22 cellular contexts compared by ENCODE assay signal in genomic region chr9:112640311-112640710, GRCh38.
"Had no signal": no experiment of that assay in that cellular context is flagged by ENCODE, and none has a peak within 500 bp of the region (broad histone marks: within the 10 kb centered on the region; RNA-seq: fewer than 3 reads in every experiment).

No MANE protein-coding gene starts in this region.

- H3K4me3 ChIP-seq: K562 had no signal

- H3K9ac ChIP-seq: KMS-11, SK-N-SH had no signal

- H3K4me1 Mint-ChIP-seq: IgD-negative memory B cell had no signal

- H3K9me3 ChIP-seq: SK-N-SH had no signal

- DNase-seq: Kasumi-1, MV-4-11, NCI-H1048, NCI-H1105, NCI-H1417 treated with DMSO at 0.1 percent for 48 hours, NCI-H146, NCI-H1694 treated with DMSO at 0.1 percent for 48 hours, NCI-H2029, NCI-H2081 treated with DMSO at 0.1 percent for 48 hours, NCI-H2171, NCI-H226, NCI-H446, NCI-H510A, NCI-H524 treated with DMSO at 0.1 percent for 48 hours, NCI-H69, NCI-H774, SHP77, SK-N-SH had no signal

- H3K27ac ChIP-seq: KMS-11, RWPE1 had no signal

- H3K4me2 ChIP-seq: KMS-11, SK-N-SH had no signal

- H3K27ac Mint-ChIP-seq: IgD-negative memory B cell had no signal
